ENCODE assay signal across 27 cellular contexts in the genomic region with DNA sequence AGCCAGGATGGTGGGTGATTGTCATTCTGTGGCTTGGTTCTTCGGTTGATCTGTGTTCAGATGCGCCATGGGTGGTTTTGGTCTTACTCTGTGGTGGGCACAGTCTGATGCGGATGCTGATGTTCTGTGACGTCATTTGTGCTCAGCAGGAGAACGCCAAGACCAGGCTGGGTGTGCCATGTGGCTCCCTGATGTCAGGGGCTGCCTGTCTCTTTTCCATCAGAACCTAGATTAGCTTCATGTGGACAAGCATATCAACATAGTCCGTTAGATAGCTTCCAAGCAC.
"Had no signal": no experiment of that assay in that cellular context is flagged by ENCODE, and none has a peak within 500 bp of the region (broad histone marks: within the 10 kb centered on the region; RNA-seq: fewer than 3 reads in every experiment).

No MANE protein-coding gene starts in this region.

- DNase-seq: activated CD4-positive, alpha-beta T cell treated with anti-CD3 and anti-CD28 coated beads for 1 hour; activated CD4-positive, alpha-beta T cell treated with anti-CD3 and anti-CD28 coated beads, Interleukin-2, amount 10 ng/mL, durations not matched to agents 7 days and 5 days; activated CD8-positive, alpha-beta T cell treated with anti-CD3 and anti-CD28 coated beads for 36 hours; activated naive CD4-positive, alpha-beta T cell treated with anti-CD3 and anti-CD28 coated beads for 36 hours; activated naive CD8-positive, alpha-beta T cell treated with anti-CD3 and anti-CD28 coated beads for 36 hours; activated T-cell treated with anti-CD3 and anti-CD28 coated beads for 4 hours; activated T-cell treated with anti-CD3 and anti-CD28 coated beads, Interleukin-2, amount 50 U/mL, for 72 hours; adrenal gland; brain microvascular endothelial cell; dorsolateral prefrontal cortex; effector memory CD4-positive, alpha-beta T cell; islet precursor cell; left ventricle myocardium inferior; mucosa of descending colon; nephron progenitor cell; occipital lobe; stimulated activated CD4-positive, alpha-beta T cell treated with anti-CD3 and anti-CD28 coated beads, Interleukin-15, amount 100 ng/mL, for 24 hours; stimulated activated CD4-positive, alpha-beta T cell treated with anti-CD3 and anti-CD28 coated beads, Interleukin-2, amount 100 ng/mL, for 24 hours; stimulated activated naive CD4-positive, alpha-beta T cell; T-helper 2 cell; tibial artery had no signal

- H3K4me3 ChIP-seq: adrenal gland, ascending aorta, coronary artery, dorsolateral prefrontal cortex, left ventricle myocardium inferior, lung, mucosa of descending colon, right atrium auricular region, suprapubic skin, tibial artery had no signal

- H3K4me1 Mint-ChIP-seq: activated CD4-positive, alpha-beta T cell treated with anti-CD3 and anti-CD28 coated beads, Interleukin-2, amount 10 ng/mL, durations not matched to agents 7 days and 5 days; activated naive CD8-positive, alpha-beta T cell treated with anti-CD3 and anti-CD28 coated beads for 36 hours; nephron progenitor cell had no signal

- H3K4me3 Mint-ChIP-seq: activated CD4-positive, alpha-beta T cell treated with anti-CD3 and anti-CD28 coated beads, Interleukin-2, amount 10 ng/mL, durations not matched to agents 7 days and 5 days; activated CD8-positive, alpha-beta T cell treated with anti-CD3 and anti-CD28 coated beads for 36 hours; activated naive CD4-positive, alpha-beta T cell treated with anti-CD3 and anti-CD28 coated beads for 36 hours; activated naive CD8-positive, alpha-beta T cell treated with anti-CD3 and anti-CD28 coated beads for 36 hours; activated T-cell treated with anti-CD3 and anti-CD28 coated beads, Interleukin-2, amount 50 U/mL, for 72 hours; nephron progenitor cell had no signal

- FAIRE-seq: frontal cortex had no signal

- ATAC-seq: activated CD8-positive, alpha-beta T cell treated with anti-CD3 and anti-CD28 coated beads for 36 hours; activated T-cell treated with anti-CD3 and anti-CD28 coated beads, Interleukin-2, amount 50 U/mL, for 72 hours; mucosa of descending colon had no signal

- H3K27ac Mint-ChIP-seq: activated CD4-positive, alpha-beta T cell treated with anti-CD3 and anti-CD28 coated beads, Interleukin-2, amount 10 ng/mL, durations not matched to agents 7 days and 5 days; activated CD8-positive, alpha-beta T cell treated with anti-CD3 and anti-CD28 coated beads for 36 hours; activated naive CD4-positive, alpha-beta T cell treated with anti-CD3 and anti-CD28 coated beads for 36 hours; activated naive CD8-positive, alpha-beta T cell treated with anti-CD3 and anti-CD28 coated beads for 36 hours; activated T-cell treated with anti-CD3 and anti-CD28 coated beads, Interleukin-2, amount 50 U/mL, for 72 hours; nephron progenitor cell had no signal

- H3K9me3 Mint-ChIP-seq: activated CD4-positive, alpha-beta T cell treated with anti-CD3 and anti-CD28 coated beads, Interleukin-2, amount 10 ng/mL, durations not matched to agents 7 days and 5 days; activated CD8-positive, alpha-beta T cell treated with anti-CD3 and anti-CD28 coated beads for 36 hours; activated naive CD4-positive, alpha-beta T cell treated with anti-CD3 and anti-CD28 coated beads for 36 hours; activated naive CD8-positive, alpha-beta T cell treated with anti-CD3 and anti-CD28 coated beads for 36 hours; activated T-cell treated with anti-CD3 and anti-CD28 coated beads, Interleukin-2, amount 50 U/mL, for 72 hours had no signal

- H3K4me1 ChIP-seq: adrenal gland, ascending aorta, left ventricle myocardium inferior, right atrium auricular region, suprapubic skin, tibial artery had no signal

- H3K27me3 ChIP-seq: adrenal gland, ascending aorta, brain microvascular endothelial cell, dorsolateral prefrontal cortex, right atrium auricular region, suprapubic skin, tibial artery had no signal

- H3K27ac ChIP-seq: adrenal gland, ascending aorta, brain microvascular endothelial cell, coronary artery, dorsolateral prefrontal cortex, left ventricle myocardium inferior, right atrium auricular region, suprapubic skin, tibial artery had no signal

- H3K9me3 ChIP-seq: adrenal gland, ascending aorta, left ventricle myocardium inferior, mucosa of descending colon, right atrium auricular region, suprapubic skin, tibial artery had no signal

- H3K36me3 ChIP-seq: adrenal gland, ascending aorta, brain microvascular endothelial cell, left ventricle myocardium inferior, right atrium auricular region, suprapubic skin, tibial artery had no signal

- H3K36me3 Mint-ChIP-seq: activated naive CD8-positive, alpha-beta T cell treated with anti-CD3 and anti-CD28 coated beads for 36 hours had no signal

- H3K27me3 Mint-ChIP-seq: activated CD4-positive, alpha-beta T cell treated with anti-CD3 and anti-CD28 coated beads, Interleukin-2, amount 10 ng/mL, durations not matched to agents 7 days and 5 days; activated naive CD8-positive, alpha-beta T cell treated with anti-CD3 and anti-CD28 coated beads for 36 hours had no signal
